10 cellular contexts compared by ENCODE assay signal in the genomic region with DNA sequence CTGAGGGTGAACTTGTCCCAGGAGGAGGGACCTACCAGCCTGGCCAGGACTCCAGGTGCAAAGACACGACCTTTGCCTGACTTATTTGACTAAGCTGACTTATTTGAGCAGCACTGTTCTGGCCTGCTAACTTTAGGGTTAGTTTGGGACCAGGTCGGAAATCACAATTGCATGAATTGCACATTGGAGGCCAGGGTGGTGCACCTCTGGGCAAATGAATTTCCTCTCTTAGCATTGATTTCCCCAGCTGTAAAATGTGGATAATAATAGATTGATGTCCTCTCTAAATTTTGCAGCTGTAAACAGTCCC. TPM values are rescaled to one million over a fixed set of nuclear protein-coding genes. Genes with fewer than 3 reads are reported as not detected.
DNase-seq lines count a peak whose midpoint lies in the region; ATAC-seq and TF ChIP-seq lines count a peak whose summit lies in the region.
"Had no signal": no experiment of that assay in that cellular context is flagged by ENCODE, and none has a peak within 500 bp of the region (broad histone marks: within the 10 kb centered on the region; RNA-seq: fewer than 3 reads in every experiment).

No MANE protein-coding gene starts in this region.

- 40% methylated on average over 2 of the region's 2 CpGs for WGBS in esophagus muscularis mucosa
- WGBS in sigmoid colon, 2 donors, result 19% methylated on average over 2 of the region's 2 CpGs

- H3K9me3 ChIP-seq in OCI-LY7 (ENCODE audit: low read length) (no peaks in the 10 kb centered on the region), esophagus muscularis mucosa (no peaks in the 10 kb centered on the region), sigmoid colon (no peaks in the 10 kb centered on the region)

- no peak for ATAC-seq in activated CD4-positive, CD25-positive, alpha-beta regulatory T cell treated with anti-CD3 and anti-CD28 coated beads, Interleukin-2, amount 50 U/mL, for 24 hours
- ATAC-seq in GM21515 (IDR thresholded peaks at IDR 0.05; ENCODE audit: unreplicated experiment), result no peak
- no peak for ATAC-seq in GM18873 (IDR thresholded peaks at IDR 0.05; ENCODE audit: low FRiP score, unreplicated experiment)
- ATAC-seq: left colon had no signal

- H3K4me3 ChIP-seq in GM12875 (ENCODE audit: low read depth, low read length), result peak overlapping the region; percentile 75
- peak overlapping the region; percentile 90 for H3K4me3 ChIP-seq in OCI-LY7 (ENCODE audit: low read depth, low read length, poor library complexity, severe bottlenecking)
- H3K4me3 ChIP-seq in esophagus muscularis mucosa, result peak overlapping the region; percentile 43 to 56 (median 48)
- H3K4me3 ChIP-seq in sigmoid colon, result peak overlapping the region in 3 of 4 donors; percentile 17 to 50 (median 48)

- TF ChIP-seq POLR2A in esophagus muscularis mucosa (IDR thresholded peaks at IDR 0.05; ENCODE audit: low read depth), result no peak
- no peak for TF ChIP-seq POLR2A in sigmoid colon (IDR thresholded peaks at IDR 0.05)

- DNase-seq in OCI-LY7 (ENCODE audit: low spot score) (peak; percentile 68), esophagus muscularis mucosa (ENCODE audit: extremely low spot score) (no peak), sigmoid colon (no peak)
- DNase-seq in stimulated activated CD8-positive, alpha-beta memory T cell treated with anti-CD3 and anti-CD28 coated beads, Interleukin-4, amount 100 ng/mL, for 48 hours, result no peak
- DNase-seq: left colon, NCI-H1092 had no signal

- intact Hi-C loops in OCI-LY7 (cut with micrococcal nuclease; ENCODE audit: unreplicated experiment), result loop anchor here (5.0 kb wide), 2 partner anchors 60 to 105 kb away; partner anchors contain the start of gene PGLS
- intact Hi-C loops in esophagus muscularis mucosa (cut with DNase I), result no loop called here
- intact Hi-C loops in sigmoid colon (cut with DNase I), result no loop called here

- peaks cover 76% of the 10 kb centered on the region for H3K79me2 ChIP-seq in OCI-LY7 (ENCODE audit: insufficient read depth, low read depth, low read length)

- CTCF ChIA-PET in OCI-LY7 (lab: Charles Lee; ENCODE audit: unreplicated experiment), result no interaction called here

- no peak for TF ChIP-seq CTCF in GM12875 (IDR thresholded peaks at IDR 0.05; ENCODE audit: borderline replicate concordance, insufficient read depth, low read depth, low read length)
- TF ChIP-seq CTCF in OCI-LY7 (conservative IDR thresholded peaks at IDR 0.05; ENCODE audit: low read length), result no peak
- no peak for TF ChIP-seq CTCF in esophagus muscularis mucosa (IDR thresholded peaks at IDR 0.05)
- TF ChIP-seq CTCF in sigmoid colon (IDR thresholded peaks at IDR 0.05), result no peak

- H3K36me3 ChIP-seq in OCI-LY7 (ENCODE audit: insufficient read depth, low read length) (peaks cover 28% of the 10 kb centered on the region), esophagus muscularis mucosa (peaks cover 0 to 3% (median 0%) of the 10 kb centered on the region in 4 donors), sigmoid colon (peaks cover 0 to 6% (median 0%) of the 10 kb centered on the region in 4 donors)

- POLR2A ChIA-PET in OCI-LY7 (lab: Charles Lee), result interaction anchor here (0.6 to 2.5 kb wide), 4 partner anchors 11 to 199 kb away, joined by 3 to 13 read pairs (median 4); partner anchors contain the start of gene MVB12A

- H4K20me1 ChIP-seq in OCI-LY7 (ENCODE audit: insufficient read depth, low read length), result 0 out of 2 replicates have a peak, but pooled peaks cover 3% of the 10 kb centered on the region

- TF ChIP-seq EP300 in esophagus muscularis mucosa (IDR thresholded peaks at IDR 0.05) (no peak), sigmoid colon (IDR thresholded peaks at IDR 0.05) (no peak)

- H3K27me3 ChIP-seq in esophagus muscularis mucosa (peaks cover 0 to 17% (median 2%) of the 10 kb centered on the region in 4 donors), sigmoid colon (no peaks in the 10 kb centered on the region)

- BruUV-seq in OCI-LY7 (replicated peaks; lab: Mats Ljungman, UMichigan), result no TSS peak

- no peak overlapping the region for H2AFZ ChIP-seq in OCI-LY7 (ENCODE audit: low read length)

- H3K4me1 ChIP-seq in OCI-LY7 (ENCODE audit: insufficient read depth, low read length, poor library complexity, severe bottlenecking) (peaks cover 39% of the 10 kb centered on the region), esophagus muscularis mucosa (peaks cover 5 to 41% (median 27%) of the 10 kb centered on the region in 4 donors), sigmoid colon (peaks cover 0 to 52% (median 30%) of the 10 kb centered on the region in 4 donors)

- H3K4me2 ChIP-seq in OCI-LY7 (ENCODE audit: low read length), result peak overlapping the region; percentile 86

- H3K9me2 ChIP-seq in OCI-LY7 (ENCODE audit: insufficient read depth, low read length), result no peaks in the 10 kb centered on the region

- H3K27ac ChIP-seq in OCI-LY7 (ENCODE audit: low read depth, low read length, poor library complexity, severe bottlenecking) (peak overlapping the region; percentile 93), esophagus muscularis mucosa (replicated peaks in 1 of 4) (peak overlapping the region; percentile 71 to 79 (median 76)), sigmoid colon (peak overlapping the region; percentile 70 to 84 (median 75))

RNA-seq across cellular contexts. Expression of gene BST2, which starts 1.4 kb away (rescaled TPM):
- 101 and 134 TPM in 2 replicates for total RNA-seq in OCI-LY7 (2014; rRNA removed; shearing (Covaris generic))
- 114 and 146 TPM in 2 replicates for total RNA-seq in OCI-LY7 (2022)
- 10 to 100 TPM; 25.3 to 59.7 (median 51.0) TPM for total RNA-seq in esophagus muscularis mucosa
- total RNA-seq in sigmoid colon, result 100 to 1,000 TPM in 3 of 4 donors, 10 to 100 TPM in 1; 81.0 to 125 (median 111) TPM
- polyA plus RNA-seq in sigmoid colon, result 100 to 1,000 TPM in 1 of 3 donors, 10 to 100 TPM in 2; 37.8 to 127 (median 40.7) TPM

RNA-seq across cellular contexts. Expression of gene CCDC194, which starts 12.8 kb away (rescaled TPM):
- total RNA-seq in OCI-LY7 (2014; rRNA removed; shearing (Covaris generic)), result 2.4 and 2.9 TPM in 2 replicates
- 8.5 and 8.8 TPM in 2 replicates for total RNA-seq in OCI-LY7 (2022)
- total RNA-seq in esophagus muscularis mucosa, result not detected
- total RNA-seq in sigmoid colon, result 1 to 10 TPM in 1 of 4 donors, not detected in 3; 4.4 TPM
- polyA plus RNA-seq in sigmoid colon, result under 1 TPM in 1 of 3 donors, not detected in 2; 0.35 TPM

RNA-seq across cellular contexts. Expression of gene MVB12A, which starts 13.0 kb away (rescaled TPM):
- total RNA-seq in OCI-LY7 (2014; rRNA removed; shearing (Covaris generic)), result 47.4 and 57.3 TPM in 2 replicates
- 55.5 and 65.1 TPM in 2 replicates for total RNA-seq in OCI-LY7 (2022)
- total RNA-seq in esophagus muscularis mucosa, result 10 to 100 TPM; 24.5 to 66.1 (median 56.1) TPM
- 10 to 100 TPM; 40.4 to 55.8 (median 44.8) TPM for total RNA-seq in sigmoid colon
- polyA plus RNA-seq in sigmoid colon, result 100 to 1,000 TPM in 1 of 3 donors, 10 to 100 TPM in 2; 71.5 to 102 (median 79.4) TPM

RNA-seq across cellular contexts. Expression of gene PLVAP, which starts 29.7 kb away (rescaled TPM):
- 0.16 and 0.28 TPM in 2 replicates for total RNA-seq in OCI-LY7 (2014; rRNA removed; shearing (Covaris generic))
- total RNA-seq in OCI-LY7 (2022) (0.31 and 1.5 TPM in 2 replicates), esophagus muscularis mucosa (100 to 1,000 TPM in 3 of 4 donors, 10 to 100 TPM in 1; 37.4 to 155 (median 117) TPM), sigmoid colon (10 to 100 TPM; 10.5 to 34.6 (median 19.7) TPM)
- 10 to 100 TPM in 2 of 3 donors, 1 to 10 TPM in 1; 3.0 to 54.7 (median 13.2) TPM for polyA plus RNA-seq in sigmoid colon

RNA-seq across cellular contexts. Expression of gene TMEM221, which starts 41.6 kb away (rescaled TPM):
- not detected in 2 replicates for total RNA-seq in OCI-LY7 (2014; rRNA removed; shearing (Covaris generic))
- total RNA-seq in OCI-LY7 (2022) (not detected in 2 replicates), esophagus muscularis mucosa (under 1 TPM in 2 of 4 donors, not detected in 2; 0.26 to 0.75 TPM), sigmoid colon (1 to 10 TPM in 2 of 4 donors, under 1 TPM in 1, not detected in 1; 0.36 to 1.8 (median 1.7) TPM)
- under 1 TPM in 1 of 3 donors, not detected in 2; 0.23 TPM for polyA plus RNA-seq in sigmoid colon
